Comparison of ENCODE assay signal across 7 cellular contexts in the genomic region with DNA sequence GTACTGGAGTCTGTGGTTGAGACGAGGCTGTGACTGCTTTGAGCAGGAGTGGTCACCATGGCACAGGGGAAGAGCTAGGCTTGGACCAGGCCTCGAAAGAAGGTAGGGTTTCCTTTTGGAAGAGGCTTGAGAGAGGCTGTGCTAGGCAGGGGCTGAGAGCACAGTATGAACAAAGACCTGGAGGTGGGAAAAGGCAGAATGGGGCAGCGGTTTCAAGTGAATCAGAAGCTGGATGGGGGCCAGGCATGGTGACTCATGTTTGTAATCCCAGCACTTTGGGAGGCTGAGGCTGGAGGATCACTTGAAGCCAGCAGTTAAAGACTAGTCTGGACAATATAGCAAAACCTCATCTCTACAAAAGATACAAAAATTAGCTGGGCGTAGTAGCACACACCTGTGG.
DNase-seq lines count a peak whose midpoint lies in the region; ATAC-seq and TF ChIP-seq lines count a peak whose summit lies in the region.

No MANE protein-coding gene starts in this region.

- H3K36me3 ChIP-seq in GM23338 (ENCODE audit: insufficient read depth): no peaks in the 10 kb centered on the region; the same call in 1 of the 2 replicates

- H3K9me3 Mint-ChIP-seq in GM23338 (no peaks in the 10 kb centered on the region), osteocyte (ENCODE audit: unreplicated experiment) (no peaks in the 10 kb centered on the region)
- H3K9me3 Mint-ChIP-seq in CD4-positive, alpha-beta T cell: no peaks in the 10 kb centered on the region

- H3K4me1 Mint-ChIP-seq in GM23338: no peaks in the 10 kb centered on the region
- H3K4me1 Mint-ChIP-seq in osteocyte (ENCODE audit: unreplicated experiment): peaks cover 7% of the 10 kb centered on the region
- H3K4me1 Mint-ChIP-seq in CD4-positive, alpha-beta T cell (ENCODE audit: low read depth): no peaks in the 10 kb centered on the region

- H2AFZ ChIP-seq in GM23338: no peak overlapping the region

- H3K27ac ChIP-seq in GM23338 (ENCODE audit: low read depth): no peak overlapping the region; the same call in 1 of the 2 replicates
- H3K27ac ChIP-seq in CD4-positive, alpha-beta T cell (ENCODE audit: low read depth, low read length): no peak overlapping the region

- no peak overlapping the region for H3K4me3 ChIP-seq in GM23338
- H3K4me3 ChIP-seq in cardiac fibroblast (replicated peaks in 1 of 2; ENCODE audit: low read depth in 2 of 2, low read length in 2 of 2): no peak overlapping the region

- H3K4me2 ChIP-seq in GM23338: no peak overlapping the region

- peak overlapping the region; percentile 37; the same call in 1 of the 2 replicates for H3K27ac Mint-ChIP-seq in GM23338
- peak overlapping the region; percentile 64 for H3K27ac Mint-ChIP-seq in osteocyte (ENCODE audit: unreplicated experiment)
- no peak overlapping the region for H3K27ac Mint-ChIP-seq in CD4-positive, alpha-beta T cell

- H3K4me1 ChIP-seq in GM23338 (ENCODE audit: insufficient read depth): no peaks in the 10 kb centered on the region

- H3K27me3 ChIP-seq in GM23338 (ENCODE audit: insufficient read depth): no peaks in the 10 kb centered on the region
- H3K27me3 ChIP-seq in CD4-positive, alpha-beta T cell (ENCODE audit: control insufficient read depth, insufficient read depth, low read length): no peaks in the 10 kb centered on the region

- POLR2A ChIA-PET in CD4-positive, alpha-beta T cell (lab: Charles Lee): no interaction called here

- ATAC-seq in GM23338 (no peak), GM19455 (IDR thresholded peaks at IDR 0.05; ENCODE audit: unreplicated experiment) (no peak)
- no peak for ATAC-seq in CD4-positive, alpha-beta T cell (ENCODE audit: poor library complexity)

- no peak for TF ChIP-seq CTCF in GM23338 (conservative IDR thresholded peaks at IDR 0.05; ENCODE audit: low read depth in 2 of 2)
- no peak for TF ChIP-seq CTCF in cardiac fibroblast (IDR thresholded peaks at IDR 0.05; ENCODE audit: low read depth, low read length)
- TF ChIP-seq CTCF in osteocyte (IDR thresholded peaks at IDR 0.05): no peak
- no peak for TF ChIP-seq CTCF in CD4-positive, alpha-beta T cell (IDR thresholded peaks at IDR 0.05)

- H3K79me2 ChIP-seq in GM23338 (replicated peaks; ENCODE audit: insufficient read depth): no peaks in the 10 kb centered on the region

- H3F3A ChIP-seq in GM23338 (replicated peaks; ENCODE audit: low read depth): no peaks in the 10 kb centered on the region

- peaks cover 6% of the 10 kb centered on the region for H4K20me1 ChIP-seq in GM23338 (replicated peaks; ENCODE audit: insufficient read depth)

- H3K4me3 Mint-ChIP-seq in GM23338 (no peak overlapping the region), osteocyte (ENCODE audit: unreplicated experiment) (no peak overlapping the region)
- H3K4me3 Mint-ChIP-seq in CD4-positive, alpha-beta T cell: no peak overlapping the region

- DNase-seq in GM23338 (ENCODE audit: low spot score): no peak
- DNase-seq in NCI-H2029 (lab: John Stamatoyannopoulos, UW): peak; percentile 86
- peak; percentile 85 to 94 for DNase-seq in cardiac fibroblast (ENCODE audit: low read depth in 2 of 2)
- DNase-seq in osteocyte (ENCODE audit: extremely low spot score, unreplicated experiment): no peak
- DNase-seq in NCI-H1417 treated with DMSO at 0.1 percent for 48 hours (lab: John Stamatoyannopoulos, UW): no peak
- DNase-seq in CD4-positive, alpha-beta T cell: no peak

- H3K9me3 ChIP-seq in CD4-positive, alpha-beta T cell (ENCODE audit: control insufficient read depth, low read length): no peaks in the 10 kb centered on the region

- H3K27me3 Mint-ChIP-seq in GM23338 (ENCODE audit: insufficient read depth, low read depth, poor library complexity): peaks cover 4% of the 10 kb centered on the region
- no peaks in the 10 kb centered on the region for H3K27me3 Mint-ChIP-seq in osteocyte (ENCODE audit: unreplicated experiment)
- no peaks in the 10 kb centered on the region for H3K27me3 Mint-ChIP-seq in CD4-positive, alpha-beta T cell

- H3K36me3 Mint-ChIP-seq in GM23338 (ENCODE audit: low read depth): peaks cover 47% of the 10 kb centered on the region
- peaks cover 38% of the 10 kb centered on the region for H3K36me3 Mint-ChIP-seq in osteocyte (ENCODE audit: unreplicated experiment)
- no peaks in the 10 kb centered on the region for H3K36me3 Mint-ChIP-seq in CD4-positive, alpha-beta T cell (ENCODE audit: low read depth)

- H3K9me2 ChIP-seq in GM23338 (ENCODE audit: insufficient read depth): no peaks in the 10 kb centered on the region

- CTCF ChIA-PET in CD4-positive, alpha-beta T cell (lab: Charles Lee): no interaction called here

- intact Hi-C loops in CD4-positive, alpha-beta T cell (cut with DNase I, micrococcal nuclease): no loop called here

TF ChIP-seq in GM23338, 12 proteins besides CTCF, POLR2A, EP300 and RAD21 (continues in another document):
- TF ChIP-seq ZNF114 (CRISPR knock-in tag; IDR thresholded peaks at IDR 0.05): no peak
- TF ChIP-seq STAT1 (IDR thresholded peaks at IDR 0.05; ENCODE audit: unreplicated experiment): no peak
- TF ChIP-seq ZNF462 (CRISPR knock-in tag; IDR thresholded peaks at IDR 0.05): no peak
- TF ChIP-seq ZNF331 (CRISPR knock-in tag; IDR thresholded peaks at IDR 0.05; ENCODE audit: low read depth): no peak

Comparison
In these comparisons a context has a peak if more than half of its experiments do, and no peak if none do; other contexts are left out.
1. DNase-seq: peak in NCI-H2029 (single experiment) and cardiac fibroblast (2 of 2); none in GM23338 (single experiment), osteocyte (single experiment), NCI-H1417 treated with DMSO at 0.1 percent for 48 hours (single experiment) and CD4-positive, alpha-beta T cell (0 of 10).